ENCODE assay signal across 18 cellular contexts in the genomic region with DNA sequence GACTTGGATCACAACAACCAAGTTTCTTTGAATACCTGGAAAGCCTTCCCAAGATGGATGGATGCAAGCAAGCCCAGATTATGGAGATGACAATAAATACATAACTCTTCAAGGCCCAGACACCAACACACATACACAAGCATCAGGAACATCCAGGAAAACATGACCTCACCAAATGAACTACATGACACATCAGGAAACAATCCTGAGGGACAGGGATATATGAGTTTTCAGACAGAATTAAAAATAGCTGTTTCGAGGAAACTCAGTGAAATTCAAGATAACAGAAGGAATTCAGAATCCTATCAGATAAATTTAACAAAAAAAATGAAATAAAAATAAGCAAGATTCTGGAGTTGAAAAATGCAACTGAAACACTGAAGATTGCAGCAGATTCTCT.
DNase-seq lines count a peak whose midpoint lies in the region; ATAC-seq and TF ChIP-seq lines count a peak whose summit lies in the region.
"Had no signal": no experiment of that assay in that cellular context is flagged by ENCODE, and none has a peak within 500 bp of the region (broad histone marks: within the 10 kb centered on the region; RNA-seq: fewer than 3 reads in every experiment).

No MANE protein-coding gene starts in this region.

- CTCF ChIA-PET in naive thymus-derived CD4-positive, alpha-beta T cell (lab: Charles Lee), result no interaction called here

- no peaks in the 10 kb centered on the region for H3K9me3 ChIP-seq in naive thymus-derived CD4-positive, alpha-beta T cell (ENCODE audit: control insufficient read depth in 2 of 3, low read length in 3 of 3)
- no peaks in the 10 kb centered on the region for H3K9me3 ChIP-seq in Peyer's patch

- no peak overlapping the region for H3K4me3 ChIP-seq in naive thymus-derived CD4-positive, alpha-beta T cell (ENCODE audit: low read length)
- H3K4me3 ChIP-seq in Peyer's patch, result no peak overlapping the region
- H3K4me3 ChIP-seq: stomach, upper lobe of left lung had no signal

- H3K4me3 Mint-ChIP-seq in naive thymus-derived CD4-positive, alpha-beta T cell, result no peak overlapping the region
- H3K4me3 Mint-ChIP-seq in activated T-cell treated with anti-CD3 and anti-CD28 coated beads, Interleukin-2, amount 50 U/mL, for 24 hours, result no peak overlapping the region
- H3K4me3 Mint-ChIP-seq: activated CD4-positive, alpha-beta T cell treated with anti-CD3 and anti-CD28 coated beads, Interleukin-2, amount 10 ng/mL, durations not matched to agents 24 days and 14 days had no signal

- TF ChIP-seq POLR2A in Peyer's patch (IDR thresholded peaks at IDR 0.05), result no peak

- no peaks in the 10 kb centered on the region for H3K36me3 ChIP-seq in naive thymus-derived CD4-positive, alpha-beta T cell (ENCODE audit: control insufficient read depth in 2 of 3, insufficient read depth in 3 of 3, low read length in 3 of 3)
- H3K36me3 ChIP-seq in Peyer's patch, result no peaks in the 10 kb centered on the region
- H3K36me3 ChIP-seq: stomach, upper lobe of left lung had no signal

- H3K36me3 Mint-ChIP-seq in naive thymus-derived CD4-positive, alpha-beta T cell, result no peaks in the 10 kb centered on the region
- H3K36me3 Mint-ChIP-seq in activated T-cell treated with anti-CD3 and anti-CD28 coated beads, Interleukin-2, amount 50 U/mL, for 24 hours (ENCODE audit: low read depth), result no peaks in the 10 kb centered on the region

- POLR2A ChIA-PET in naive thymus-derived CD4-positive, alpha-beta T cell (lab: Charles Lee), result no interaction called here

- peak; percentile 43 for DNase-seq in Daoy (ENCODE audit: low read depth)
- peak; percentile 91 for DNase-seq in NCI-H226
- DNase-seq in dermis blood vessel endothelial cell, result peak; percentile 79
- DNase-seq in myocyte (ENCODE audit: low read depth), result peak; percentile 20
- no peak for DNase-seq in naive thymus-derived CD4-positive, alpha-beta T cell
- no peak for DNase-seq in Peyer's patch
- DNase-seq in activated T-cell treated with anti-CD3 and anti-CD28 coated beads, Interleukin-2, amount 50 U/mL, for 24 hours, result no peak
- DNase-seq in iPS-NIHi7 (ENCODE audit: extremely low spot score), result no peak
- DNase-seq: activated CD4-positive, alpha-beta T cell treated with anti-CD3 and anti-CD28 coated beads, Interleukin-2, amount 10 ng/mL, durations not matched to agents 24 days and 14 days; AML-193; cortex of kidney; left ventricle myocardium superior; NCI-H82; nucleus accumbens; stimulated activated CD4-positive, alpha-beta T cell treated with anti-CD3 and anti-CD28 coated beads, Interleukin-1b, Interleukin-23, amount 100 ng/mL, for 48 hours; stomach; upper lobe of left lung had no signal

- no peak overlapping the region for H3K27ac Mint-ChIP-seq in naive thymus-derived CD4-positive, alpha-beta T cell
- no peak overlapping the region for H3K27ac Mint-ChIP-seq in activated T-cell treated with anti-CD3 and anti-CD28 coated beads, Interleukin-2, amount 50 U/mL, for 24 hours
- H3K27ac Mint-ChIP-seq: activated CD4-positive, alpha-beta T cell treated with anti-CD3 and anti-CD28 coated beads, Interleukin-2, amount 10 ng/mL, durations not matched to agents 24 days and 14 days had no signal

- no peaks in the 10 kb centered on the region for H3K27me3 Mint-ChIP-seq in naive thymus-derived CD4-positive, alpha-beta T cell
- no peaks in the 10 kb centered on the region for H3K27me3 Mint-ChIP-seq in activated T-cell treated with anti-CD3 and anti-CD28 coated beads, Interleukin-2, amount 50 U/mL, for 24 hours
- H3K27me3 Mint-ChIP-seq: activated CD4-positive, alpha-beta T cell treated with anti-CD3 and anti-CD28 coated beads, Interleukin-2, amount 10 ng/mL, durations not matched to agents 24 days and 14 days had no signal

- H3K27me3 ChIP-seq in naive thymus-derived CD4-positive, alpha-beta T cell (ENCODE audit: control insufficient read depth in 2 of 2, insufficient read depth in 2 of 2, low read length in 2 of 2), result no peaks in the 10 kb centered on the region
- H3K27me3 ChIP-seq in Peyer's patch, result no peaks in the 10 kb centered on the region
- H3K27me3 ChIP-seq: stomach, upper lobe of left lung had no signal

- intact Hi-C loops in naive thymus-derived CD4-positive, alpha-beta T cell (cut with micrococcal nuclease), result no loop called here

- H3K9me3 Mint-ChIP-seq in naive thymus-derived CD4-positive, alpha-beta T cell, result peaks cover 5 to 38% (median 10%) of the 10 kb centered on the region in 11 donors
- peaks cover 24% of the 10 kb centered on the region for H3K9me3 Mint-ChIP-seq in activated T-cell treated with anti-CD3 and anti-CD28 coated beads, Interleukin-2, amount 50 U/mL, for 24 hours

- ATAC-seq in naive thymus-derived CD4-positive, alpha-beta T cell, result no peak
- ATAC-seq: left ventricle myocardium superior, sciatic nerve had no signal

- H3K4me1 ChIP-seq in naive thymus-derived CD4-positive, alpha-beta T cell (ENCODE audit: control insufficient read depth in 2 of 2, insufficient read depth in 2 of 2, low read length in 2 of 2), result no peaks in the 10 kb centered on the region
- no peaks in the 10 kb centered on the region for H3K4me1 ChIP-seq in Peyer's patch
- H3K4me1 ChIP-seq: stomach, upper lobe of left lung had no signal

- no peak overlapping the region for H3K27ac ChIP-seq in naive thymus-derived CD4-positive, alpha-beta T cell (ENCODE audit: low read depth, low read length)
- no peak overlapping the region for H3K27ac ChIP-seq in Peyer's patch
- H3K27ac ChIP-seq: stomach, upper lobe of left lung had no signal

- H3K4me1 Mint-ChIP-seq in naive thymus-derived CD4-positive, alpha-beta T cell, result no peaks in the 10 kb centered on the region
- H3K4me1 Mint-ChIP-seq in activated T-cell treated with anti-CD3 and anti-CD28 coated beads, Interleukin-2, amount 50 U/mL, for 24 hours (ENCODE audit: low read depth), result no peaks in the 10 kb centered on the region
- H3K4me1 Mint-ChIP-seq: activated CD4-positive, alpha-beta T cell treated with anti-CD3 and anti-CD28 coated beads, Interleukin-2, amount 10 ng/mL, durations not matched to agents 24 days and 14 days had no signal

- no peak for TF ChIP-seq CTCF in Peyer's patch (IDR thresholded peaks at IDR 0.05)

Comparison
In these comparisons a context has a peak if more than half of its experiments do, and no peak if none do; other contexts are left out.
1. DNase-seq: peak in Daoy (single experiment), NCI-H226 (single experiment), dermis blood vessel endothelial cell (single experiment) and myocyte (single experiment); none in naive thymus-derived CD4-positive, alpha-beta T cell (0 of 9), Peyer's patch (0 of 3), activated T-cell treated with anti-CD3 and anti-CD28 coated beads, Interleukin-2, amount 50 U/mL, for 24 hours (single experiment) and iPS-NIHi7 (single experiment).